In genomic region chr12:6854036-6854435, GRCh38 we compare ENCODE assay signal across 12 cellular contexts. TPM values are rescaled to one million over a fixed set of nuclear protein-coding genes. Genes with fewer than 3 reads are reported as not detected.
DNase-seq lines count a peak whose midpoint lies in the region; ATAC-seq and TF ChIP-seq lines count a peak whose summit lies in the region.
"Had no signal": no experiment of that assay in that cellular context is flagged by ENCODE, and none has a peak within 500 bp of the region (broad histone marks: within the 10 kb centered on the region; RNA-seq: fewer than 3 reads in every experiment).

No MANE protein-coding gene starts in this region.

- no peaks in the 10 kb centered on the region for H3K27me3 Mint-ChIP-seq in activated CD4-positive, alpha-beta T cell treated with anti-CD3 and anti-CD28 coated beads for 36 hours
- H3K27me3 Mint-ChIP-seq in endothelial cell (ENCODE audit: unreplicated experiment) = peaks cover 5% of the 10 kb centered on the region
- H3K27me3 Mint-ChIP-seq: dendritic cell treated with granulocyte-macrophage colony-stimulating factor and Interleukin-4, amounts not matched to agents 40 ng/mL and 50 ng/mL, for 4 days had no signal

- TF ChIP-seq CTCF in VCaP (conservative IDR thresholded peaks at IDR 0.05) = no peak
- no peak for TF ChIP-seq CTCF in endothelial cell (IDR thresholded peaks at IDR 0.05; ENCODE audit: unreplicated experiment)
- no peak for TF ChIP-seq CTCF in sigmoid colon (IDR thresholded peaks at IDR 0.05)

- peak overlapping the region; percentile 99 for H3K27ac Mint-ChIP-seq in activated CD4-positive, alpha-beta T cell treated with anti-CD3 and anti-CD28 coated beads for 36 hours
- peak overlapping the region; percentile 39 for H3K27ac Mint-ChIP-seq in endothelial cell (ENCODE audit: unreplicated experiment)

- H3K4me3 ChIP-seq in sigmoid colon = no peak overlapping the region

- H3K27ac ChIP-seq in VCaP (peak overlapping the region; percentile 87), sigmoid colon (peak overlapping the region; percentile 91 to 99 (median 96))
- H3K27ac ChIP-seq: neutrophil had no signal

- peaks cover 31 to 44% (median 35%) of the 10 kb centered on the region in 4 donors for H3K36me3 ChIP-seq in sigmoid colon

- peaks cover 21% of the 10 kb centered on the region for H3K4me1 Mint-ChIP-seq in activated CD4-positive, alpha-beta T cell treated with anti-CD3 and anti-CD28 coated beads for 36 hours
- peaks cover 31% of the 10 kb centered on the region for H3K4me1 Mint-ChIP-seq in endothelial cell (ENCODE audit: unreplicated experiment)

- peaks cover 0 to 22% (median 15%) of the 10 kb centered on the region in 4 donors for H3K4me1 ChIP-seq in sigmoid colon

- no peaks in the 10 kb centered on the region for H3K27me3 ChIP-seq in sigmoid colon
- H3K27me3 ChIP-seq: neutrophil had no signal

- DNase-seq in activated CD4-positive, alpha-beta T cell treated with anti-CD3 and anti-CD28 coated beads for 36 hours = no peak
- DNase-seq in activated CD4-positive, alpha-beta T cell treated with anti-CD3 and anti-CD28 coated beads for 48 hours = no peak
- DNase-seq in endothelial cell (ENCODE audit: low spot score) = no peak
- DNase-seq in sigmoid colon = no peak
- no peak for DNase-seq in GM19238 (ENCODE audit: insufficient read length, low spot score)
- DNase-seq in GM03348 (ENCODE audit: low spot score) = no peak
- DNase-seq in retina = no peak
- DNase-seq: ACHN, SHP77 treated with DMSO at 0.1 percent for 48 hours had no signal

- intact Hi-C loops in activated CD4-positive, alpha-beta T cell treated with anti-CD3 and anti-CD28 coated beads for 36 hours (cut with DNase I, micrococcal nuclease) = loop anchor here (5.0 kb wide), 2 partner anchors 83 to 297 kb away; partner anchors contain the start of gene IFFO1 (in 1 of the 2)
- intact Hi-C loops in sigmoid colon (cut with DNase I) = no loop called here

- no peak for ATAC-seq in activated CD4-positive, alpha-beta T cell treated with anti-CD3 and anti-CD28 coated beads for 36 hours

- no peak overlapping the region for H3K4me3 Mint-ChIP-seq in activated CD4-positive, alpha-beta T cell treated with anti-CD3 and anti-CD28 coated beads for 36 hours
- peak overlapping the region; percentile 9 for H3K4me3 Mint-ChIP-seq in endothelial cell (ENCODE audit: unreplicated experiment)
- H3K4me3 Mint-ChIP-seq: dendritic cell treated with granulocyte-macrophage colony-stimulating factor and Interleukin-4, amounts not matched to agents 40 ng/mL and 50 ng/mL, for 4 days had no signal

- CTCF ChIA-PET in activated CD4-positive, alpha-beta T cell treated with anti-CD3 and anti-CD28 coated beads for 36 hours (lab: Charles Lee) = interaction anchor here (0.6 to 4.0 kb wide), 7 partner anchors 13 to 284 kb away, joined by 3 to 51 read pairs (median 5); partner anchors contain the start of genes MLF2, SPSB2 and TPI1

- POLR2A ChIA-PET in activated CD4-positive, alpha-beta T cell treated with anti-CD3 and anti-CD28 coated beads for 36 hours (lab: Charles Lee) = interaction anchor here (1.8 to 4.2 kb wide), 2 partner anchors 10 to 13 kb away, joined by 6 to 65 read pairs; partner anchors contain the start of gene TPI1

- no peaks in the 10 kb centered on the region for H3K9me3 Mint-ChIP-seq in activated CD4-positive, alpha-beta T cell treated with anti-CD3 and anti-CD28 coated beads for 36 hours (ENCODE audit: low read depth)
- no peaks in the 10 kb centered on the region for H3K9me3 Mint-ChIP-seq in endothelial cell (ENCODE audit: unreplicated experiment)
- H3K9me3 Mint-ChIP-seq: dendritic cell treated with granulocyte-macrophage colony-stimulating factor and Interleukin-4, amounts not matched to agents 40 ng/mL and 50 ng/mL, for 4 days had no signal

- no peak for TF ChIP-seq POLR2A in sigmoid colon (IDR thresholded peaks at IDR 0.05)

- WGBS in sigmoid colon, 2 donors = 82 to 90% methylated on average over 6 of the region's 6 CpGs

- no peaks in the 10 kb centered on the region for H3K9me3 ChIP-seq in sigmoid colon
- H3K9me3 ChIP-seq: neutrophil had no signal

- H3K36me3 Mint-ChIP-seq in activated CD4-positive, alpha-beta T cell treated with anti-CD3 and anti-CD28 coated beads for 36 hours (ENCODE audit: low read depth) = peaks cover 58% of the 10 kb centered on the region
- peaks cover 37% of the 10 kb centered on the region for H3K36me3 Mint-ChIP-seq in endothelial cell (ENCODE audit: low read depth, unreplicated experiment)

- no peak for TF ChIP-seq EP300 in sigmoid colon (IDR thresholded peaks at IDR 0.05)

RNA-seq across cellular contexts. Expression of gene USP5, which starts 2.1 kb away (rescaled TPM):
- total RNA-seq in activated CD4-positive, alpha-beta T cell treated with anti-CD3 and anti-CD28 coated beads for 36 hours = 100 to 1,000 TPM; 128 to 132 TPM
- total RNA-seq in endothelial cell (ENCODE audit: unreplicated experiment) = 119 TPM
- 10 to 100 TPM; 37.1 to 44.7 (median 41.5) TPM for total RNA-seq in sigmoid colon
- polyA plus RNA-seq in sigmoid colon = 10 to 100 TPM; 25.4 to 51.5 (median 26.4) TPM

RNA-seq across cellular contexts. Expression of gene CDCA3, which starts 3.0 kb away (rescaled TPM):
- 10 to 100 TPM; 87.8 to 99.7 TPM for total RNA-seq in activated CD4-positive, alpha-beta T cell treated with anti-CD3 and anti-CD28 coated beads for 36 hours
- total RNA-seq in endothelial cell (ENCODE audit: unreplicated experiment) (6.2 TPM), sigmoid colon (1 to 10 TPM in 1 of 4 donors, under 1 TPM in 3; 0.33 to 2.8 (median 0.45) TPM)
- 10 to 100 TPM in 1 of 3 donors, 1 to 10 TPM in 2; 4.8 to 31.2 (median 8.6) TPM for polyA plus RNA-seq in sigmoid colon

RNA-seq across cellular contexts. Expression of gene TPI1, which starts 13.3 kb away (rescaled TPM):
- total RNA-seq in activated CD4-positive, alpha-beta T cell treated with anti-CD3 and anti-CD28 coated beads for 36 hours = 1,000 to 10,000 TPM; 1,824 to 2,753 TPM
- total RNA-seq in endothelial cell (ENCODE audit: unreplicated experiment) (356 TPM), sigmoid colon (100 to 1,000 TPM; 194 to 345 (median 299) TPM)
- polyA plus RNA-seq in sigmoid colon = 100 to 1,000 TPM; 808 to 994 (median 968) TPM

RNA-seq across cellular contexts. Expression of gene GNB3, which starts 13.3 kb away (rescaled TPM):
- under 1 TPM; 0.66 to 0.76 TPM for total RNA-seq in activated CD4-positive, alpha-beta T cell treated with anti-CD3 and anti-CD28 coated beads for 36 hours
- total RNA-seq in endothelial cell (ENCODE audit: unreplicated experiment) = 9.0 TPM
- total RNA-seq in sigmoid colon = 1 to 10 TPM in 3 of 4 donors, under 1 TPM in 1; 0.36 to 8.9 (median 2.2) TPM
- 1 to 10 TPM in 2 of 3 donors, under 1 TPM in 1; 0.46 to 1.2 (median 1.1) TPM for polyA plus RNA-seq in sigmoid colon

RNA-seq across cellular contexts. Expression of gene SPSB2, which starts 19.1 kb away (rescaled TPM):
- total RNA-seq in activated CD4-positive, alpha-beta T cell treated with anti-CD3 and anti-CD28 coated beads for 36 hours = 1 to 10 TPM; 1.7 to 2.2 TPM
- total RNA-seq in endothelial cell (ENCODE audit: unreplicated experiment) (6.7 TPM), sigmoid colon (10 to 100 TPM in 1 of 4 donors, 1 to 10 TPM in 3; 4.6 to 10.5 (median 8.2) TPM)
- polyA plus RNA-seq in sigmoid colon = 10 to 100 TPM; 13.4 to 17.4 (median 13.5) TPM

Comparison
In these comparisons a context has a peak if more than half of its experiments do, and no peak if none do; other contexts are left out.
1. RNA of gene CDCA3, which starts 3.0 kb away (total RNA-seq): 87.8 to 99.7 TPM in activated CD4-positive, alpha-beta T cell treated with anti-CD3 and anti-CD28 coated beads for 36 hours; 6.2 TPM in endothelial cell (single experiment) and 0.33 to 2.8 TPM in sigmoid colon; every median in the first group is over 10 times any median in the second.